Comparison of ENCODE assay signal across 1 cellular context in genomic region chr1:177355575-177355974, GRCh38.
TF ChIP-seq lines count a peak whose summit lies in the region.

No MANE protein-coding gene starts in this region.

TF ChIP-seq in H1, 55 proteins besides CTCF, POLR2A, EP300 and RAD21 (continued from another document):
- TF ChIP-seq KDM5A (IDR thresholded peaks at IDR 0.05; ENCODE audit: low read length) = no peak
